In the genomic region with DNA sequence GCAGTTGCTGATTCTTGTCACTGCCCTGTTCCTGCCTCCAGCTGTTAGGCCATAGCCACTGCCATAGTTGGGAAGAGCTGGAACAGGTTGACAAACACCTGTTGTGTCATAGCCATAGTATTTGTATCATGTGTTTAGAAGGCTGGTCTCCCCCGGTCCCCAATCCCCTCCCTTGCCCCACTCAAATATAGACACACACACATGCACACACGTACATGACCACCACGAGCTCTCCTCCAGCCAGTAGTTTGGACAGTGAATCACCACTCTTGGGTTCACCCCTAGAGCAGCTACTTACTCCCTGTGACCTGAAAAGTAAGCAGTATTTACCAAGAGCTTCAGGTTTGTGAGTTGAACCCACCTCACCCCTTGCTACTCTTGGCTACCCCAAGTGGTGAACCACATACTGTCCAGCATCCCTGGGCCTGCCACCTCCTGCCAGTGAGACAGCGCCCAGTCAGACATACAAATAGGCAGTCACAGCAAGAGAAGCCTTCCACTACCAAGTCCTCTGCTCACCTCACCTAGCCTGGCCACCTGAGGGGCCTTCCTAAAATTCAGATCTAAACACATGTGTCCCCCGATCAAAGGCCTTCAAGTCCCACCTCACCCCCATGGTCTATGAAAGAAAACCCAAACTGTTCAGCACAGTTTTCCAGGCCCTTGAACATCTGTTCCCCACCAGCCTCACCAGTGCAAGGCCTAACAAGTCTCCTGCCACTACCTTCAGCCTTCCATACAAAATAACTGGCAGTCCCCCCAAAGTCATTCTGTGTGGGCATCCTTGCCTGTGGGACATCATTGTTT, we compare ENCODE assay signal across 9 cellular contexts. TPM values are rescaled to one million over a fixed set of nuclear protein-coding genes. Genes with fewer than 3 reads are reported as not detected.
DNase-seq lines count a peak whose midpoint lies in the region; ATAC-seq and TF ChIP-seq lines count a peak whose summit lies in the region.
"Had no signal": no experiment of that assay in that cellular context is flagged by ENCODE, and none has a peak within 500 bp of the region (broad histone marks: within the 10 kb centered on the region; RNA-seq: fewer than 3 reads in every experiment).

No MANE protein-coding gene starts in this region.

- H3K4me1 Mint-ChIP-seq in naive thymus-derived CD8-positive, alpha-beta T cell, result peaks cover 35 to 65% (median 58%) of the 10 kb centered on the region in 4 donors

- H3K79me2 ChIP-seq in Loucy (ENCODE audit: insufficient read depth, low read length), result peaks cover 21% of the 10 kb centered on the region

- H3K36me3 Mint-ChIP-seq in naive thymus-derived CD8-positive, alpha-beta T cell, result peaks cover 0 to 8% (median 0%) of the 10 kb centered on the region in 3 donors

- H3F3A ChIP-seq in Loucy (ENCODE audit: low read depth), result peaks cover 10% of the 10 kb centered on the region

- no peaks in the 10 kb centered on the region for H3K27me3 ChIP-seq in AG04450 (ENCODE audit: control insufficient read depth, insufficient read depth, low read length)
- no peaks in the 10 kb centered on the region for H3K27me3 ChIP-seq in Loucy (ENCODE audit: insufficient read depth, low read length, poor library complexity, severe bottlenecking)
- H3K27me3 ChIP-seq: ovary had no signal

- peak overlapping the region; percentile 61 for H3K27ac ChIP-seq in AG04450 (ENCODE audit: low read depth, low read length)
- H3K27ac ChIP-seq in caudate nucleus (ENCODE audit: low read depth, low read length), result peak overlapping the region; percentile 98

- POLR2A ChIA-PET in AG04450 (lab: Yijun Ruan, JAX), result interaction anchor here (0.9 to 1.5 kb wide), 6 partner anchors 14 to 180 kb away, joined by 3 to 8 read pairs (median 6); partner anchors contain the start of gene MXD1
- POLR2A ChIA-PET in naive thymus-derived CD8-positive, alpha-beta T cell (lab: Charles Lee), result interaction anchor here (0.6 to 21.0 kb wide), 9 partner anchors 8 to 265 kb away, joined by 3 to 1727 read pairs (median 8); partner anchors contain the start of genes C2orf42, GMCL1, MXD1 and PCBP1

- H2AFZ ChIP-seq in Loucy (ENCODE audit: low read length), result no peak overlapping the region

- no peaks in the 10 kb centered on the region for H3K27me3 Mint-ChIP-seq in naive thymus-derived CD8-positive, alpha-beta T cell

- peaks cover 0 to 3% (median 0%) of the 10 kb centered on the region in 9 donors for H3K9me3 Mint-ChIP-seq in naive thymus-derived CD8-positive, alpha-beta T cell

- CTCF ChIA-PET in AG04450 (lab: Charles Lee), result interaction anchor here (0.7 to 1.2 kb wide), 3 partner anchors 120 to 729 kb away, joined by 3 read pairs; no protein-coding TSS in a partner anchor

- H3K9me2 ChIP-seq in Loucy (replicated peaks; ENCODE audit: low read depth, low read length), result no peaks in the 10 kb centered on the region

- no peak for TF ChIP-seq CTCF in AG04450 (IDR thresholded peaks at IDR 0.05; ENCODE audit: low read depth, low read length)
- peak; percentile 28; the same call in 1 of the 2 replicates for TF ChIP-seq CTCF in Loucy (conservative IDR thresholded peaks at IDR 0.05; ENCODE audit: low read length)

- DNase-seq in AG04450 (ENCODE audit: low read depth, low spot score) (no peak), caudate nucleus (lab: John Stamatoyannopoulos, UW) (no peak), NCI-H345 treated with DMSO at 0.1 percent for 48 hours (lab: John Stamatoyannopoulos, UW; ENCODE audit: unreplicated experiment) (no peak), DMS114 treated with DMSO at 0.1 percent for 48 hours (lab: John Stamatoyannopoulos, UW; ENCODE audit: unreplicated experiment) (no peak), NCI-H1417 treated with DMSO at 0.1 percent for 48 hours (lab: John Stamatoyannopoulos, UW) (no peak)
- no peak for DNase-seq in naive thymus-derived CD8-positive, alpha-beta T cell

- no peaks in the 10 kb centered on the region for H3K36me3 ChIP-seq in Loucy (ENCODE audit: insufficient read depth, low read length)
- H3K36me3 ChIP-seq: ovary had no signal

- H3K4me3 ChIP-seq in AG04450 (ENCODE audit: low read depth, low read length), result no peak overlapping the region
- H3K4me3 ChIP-seq in Loucy (ENCODE audit: low read length, poor library complexity, severe bottlenecking), result no peak overlapping the region
- H3K4me3 ChIP-seq: ovary had no signal

- peaks cover 16% of the 10 kb centered on the region for H3K4me1 ChIP-seq in Loucy (ENCODE audit: insufficient read depth, low read length, poor library complexity, severe bottlenecking)

- peak overlapping the region; percentile 80 to 93 (median 90) for H3K4me3 Mint-ChIP-seq in naive thymus-derived CD8-positive, alpha-beta T cell

- ATAC-seq in naive thymus-derived CD8-positive, alpha-beta T cell, result peak; percentile 13 to 16
- no peak for ATAC-seq in HG02852 (IDR thresholded peaks at IDR 0.05; ENCODE audit: unreplicated experiment)

- H3K4me2 ChIP-seq in Loucy (ENCODE audit: low read depth, low read length, poor library complexity, severe bottlenecking), result no peak overlapping the region

- peak overlapping the region; percentile 95 to 100 (median 96) for H3K27ac Mint-ChIP-seq in naive thymus-derived CD8-positive, alpha-beta T cell

- peaks cover 15% of the 10 kb centered on the region for H4K20me1 ChIP-seq in Loucy (ENCODE audit: insufficient read depth, low read length, poor library complexity, severe bottlenecking)

- no peak overlapping the region for H3K9ac ChIP-seq in Loucy (ENCODE audit: low read depth, low read length, poor library complexity, severe bottlenecking)

- no peaks in the 10 kb centered on the region for H3K9me3 ChIP-seq in AG04450 (ENCODE audit: control insufficient read depth, insufficient read depth, low read length)
- H3K9me3 ChIP-seq in Loucy (ENCODE audit: insufficient read depth, low read depth, low read length), result no peaks in the 10 kb centered on the region
- H3K9me3 ChIP-seq: ovary had no signal

RNA-seq across cellular contexts. Expression of gene PCBP1, which starts 7.1 kb away (rescaled TPM):
- polyA plus RNA-seq in AG04450 (2011; rRNA removed), result 63.8 and 91.3 TPM in 2 replicates
- 65.2 and 76.3 TPM in 2 replicates for polyA minus RNA-seq in AG04450 (2011; rRNA and poly(A)+ RNA removed)
- total RNA-seq in naive thymus-derived CD8-positive, alpha-beta T cell, result 100 to 1,000 TPM; 386 to 393 TPM
- polyA plus RNA-seq in naive thymus-derived CD8-positive, alpha-beta T cell, result 100 to 1,000 TPM; 159 to 218 (median 195) TPM
